Comparison of ENCODE assay signal across 9 cellular contexts in genomic region chr1:244653439-244654283, GRCh38. TPM values are rescaled to one million over a fixed set of nuclear protein-coding genes. Genes with fewer than 3 reads are reported as not detected.
DNase-seq lines count a peak whose midpoint lies in the region; TF ChIP-seq lines count a peak whose summit lies in the region.
"Had no signal": no experiment of that assay in that cellular context is flagged by ENCODE, and none has a peak within 500 bp of the region (broad histone marks: within the 10 kb centered on the region; RNA-seq: fewer than 3 reads in every experiment).

No MANE protein-coding gene starts in this region.

- peaks cover 29 to 31% (median 30%) of the 10 kb centered on the region in 4 donors for H3K4me1 Mint-ChIP-seq in CD4-positive, alpha-beta memory T cell

- H3K4me3 ChIP-seq in CD4-positive, alpha-beta memory T cell (ENCODE audit: low read length in 2 of 2), result peak overlapping the region; percentile 61 to 73
- H3K4me3 ChIP-seq in ascending aorta (peak overlapping the region; percentile 72 to 95), transverse colon (peak overlapping the region; percentile 60 to 91 (median 80))

- CTCF ChIA-PET in CD4-positive, alpha-beta memory T cell (lab: Charles Lee; ENCODE audit: partially characterized antibody), result interaction anchor here (0.6 to 2.2 kb wide), 4 partner anchors 25 to 389 kb away, joined by 3 to 9 read pairs (median 6); no protein-coding TSS in a partner anchor

- no peaks in the 10 kb centered on the region for H3K36me3 ChIP-seq in CD4-positive, alpha-beta memory T cell (ENCODE audit: insufficient read depth, low read length)
- H3K36me3 ChIP-seq in ascending aorta (peaks cover 0 to 4% of the 10 kb centered on the region in 2 donors), transverse colon (no peaks in the 10 kb centered on the region)

- TF ChIP-seq POLR2A in transverse colon (IDR thresholded peaks at IDR 0.05), result no peak

- intact Hi-C loops in CD4-positive, alpha-beta memory T cell (cut with micrococcal nuclease), result loop anchor here (1.0 to 2.0 kb wide), 5 partner anchors 50 to 803 kb away; partner anchors contain the start of gene AKT3
- intact Hi-C loops in ascending aorta (cut with DNase I) (loop anchor here (1.0 to 5.0 kb wide), 7 partner anchors 77 to 1396 kb away; partner anchors contain the start of genes CEP170 and SDCCAG8), transverse colon (cut with DNase I; ENCODE audit: low total_unique reads) (no loop called here)

- 0 to 1% methylated on average over 6 to 33 of the region's 38 CpGs for WGBS in transverse colon (ENCODE audit: low coverage in 1 of 2), 2 donors

- in situ Hi-C loops in transverse colon (cut with MboI; ENCODE audit: low pct_ligation_motif_present in 1 of 4, low pct_unique_long_range_greater_than_20kb in 1 of 4, low sequenced_read_pairs in 3 of 4), result loop anchor here in 1 of 4 donors (10.0 kb wide), 1 partner anchor 199 kb away; the partner anchor contains the start of gene ADSS2

- H3K27ac Mint-ChIP-seq in CD4-positive, alpha-beta memory T cell, result no peak overlapping the region

- H3K9me3 ChIP-seq in CD4-positive, alpha-beta memory T cell (ENCODE audit: control insufficient read depth in 1 of 2, low read length in 2 of 2), result no peaks in the 10 kb centered on the region
- no peaks in the 10 kb centered on the region for H3K9me3 ChIP-seq in ascending aorta
- H3K9me3 ChIP-seq in transverse colon, result no peaks in the 10 kb centered on the region

- peaks cover 16 to 17% of the 10 kb centered on the region in 2 donors for H3K36me3 Mint-ChIP-seq in CD4-positive, alpha-beta memory T cell

- peaks cover 48% of the 10 kb centered on the region for H3K4me1 ChIP-seq in CD4-positive, alpha-beta memory T cell (ENCODE audit: insufficient read depth, low read length)
- peaks cover 0 to 31% of the 10 kb centered on the region in 2 donors for H3K4me1 ChIP-seq in ascending aorta
- H3K4me1 ChIP-seq in transverse colon, result peaks cover 10 to 51% (median 28%) of the 10 kb centered on the region in 4 donors

- H3K27me3 ChIP-seq in CD4-positive, alpha-beta memory T cell (ENCODE audit: insufficient read depth, low read length), result no peaks in the 10 kb centered on the region
- no peaks in the 10 kb centered on the region for H3K27me3 ChIP-seq in ascending aorta
- no peaks in the 10 kb centered on the region for H3K27me3 ChIP-seq in layer of hippocampus (ENCODE audit: control insufficient read depth, insufficient read depth, low read length)
- H3K27me3 ChIP-seq in transverse colon, result no peaks in the 10 kb centered on the region

- H3K27ac ChIP-seq in CD4-positive, alpha-beta memory T cell (ENCODE audit: low read depth, low read length), result peak overlapping the region; percentile 89
- H3K27ac ChIP-seq in ascending aorta (peak overlapping the region; percentile 93 to 99), layer of hippocampus (ENCODE audit: low read depth, low read length) (peak overlapping the region; percentile 85), transverse colon (peak overlapping the region; percentile 96 to 99 (median 98))

- H3K9me3 Mint-ChIP-seq in CD4-positive, alpha-beta memory T cell, result no peaks in the 10 kb centered on the region
- H3K9me3 Mint-ChIP-seq: nephron had no signal

- POLR2A ChIA-PET in CD4-positive, alpha-beta memory T cell (lab: Charles Lee; ENCODE audit: partially characterized antibody), result interaction anchor here (0.5 to 3.4 kb wide), 7 partner anchors 10 to 317 kb away, joined by 3 to 45 read pairs (median 3); partner anchors contain the start of genes CATSPERE, COX20 and HNRNPU

- H3K4me3 Mint-ChIP-seq in CD4-positive, alpha-beta memory T cell, result no peak overlapping the region

- no peaks in the 10 kb centered on the region for H3K27me3 Mint-ChIP-seq in CD4-positive, alpha-beta memory T cell

- no peak for TF ChIP-seq EP300 in transverse colon (IDR thresholded peaks at IDR 0.05; ENCODE audit: low read depth)

- TF ChIP-seq CTCF in ascending aorta (IDR thresholded peaks at IDR 0.05), result no peak
- no peak for TF ChIP-seq CTCF in transverse colon (IDR thresholded peaks at IDR 0.05)

- DNase-seq in CD4-positive, alpha-beta memory T cell, result peak in 3 of 5 donors; percentile 9 to 18 (median 15)
- DNase-seq in HK-2 (ENCODE audit: unreplicated experiment), result peak; percentile 36
- no peak for DNase-seq in ascending aorta (ENCODE audit: low spot score in 2 of 2)
- DNase-seq in transverse colon, result peak; percentile 21
- DNase-seq in NCI-H2081 (lab: John Stamatoyannopoulos, UW), result no peak
- DNase-seq in DMS153 (lab: John Stamatoyannopoulos, UW), result no peak
- no peak for DNase-seq in ecto neural progenitor cell (ENCODE audit: low spot score)

RNA-seq across cellular contexts. Expression of gene DESI2, which starts 0.7 kb away (rescaled TPM):
- total RNA-seq in CD4-positive, alpha-beta memory T cell, result 10 to 100 TPM; 21.1 to 22.8 TPM
- 10 to 100 TPM; 13.0 to 16.7 TPM for polyA plus RNA-seq in CD4-positive, alpha-beta memory T cell
- total RNA-seq in ascending aorta, result 24.2 TPM
- 10 to 100 TPM; 18.3 to 41.6 (median 30.6) TPM for total RNA-seq in transverse colon

Comparison
In these comparisons a context has a peak if more than half of its experiments do, and no peak if none do; other contexts are left out.
1. DNase-seq: peak in CD4-positive, alpha-beta memory T cell (3 of 5), HK-2 (single experiment) and transverse colon (single experiment); none in ascending aorta (0 of 2), NCI-H2081 (0 of 2), DMS153 (single experiment) and ecto neural progenitor cell (single experiment).
2. Peak in every context shown above with its lines, with median percentiles within 50 percentile points of each other: H3K27ac ChIP-seq and H3K4me3 ChIP-seq.